In the genomic region with DNA sequence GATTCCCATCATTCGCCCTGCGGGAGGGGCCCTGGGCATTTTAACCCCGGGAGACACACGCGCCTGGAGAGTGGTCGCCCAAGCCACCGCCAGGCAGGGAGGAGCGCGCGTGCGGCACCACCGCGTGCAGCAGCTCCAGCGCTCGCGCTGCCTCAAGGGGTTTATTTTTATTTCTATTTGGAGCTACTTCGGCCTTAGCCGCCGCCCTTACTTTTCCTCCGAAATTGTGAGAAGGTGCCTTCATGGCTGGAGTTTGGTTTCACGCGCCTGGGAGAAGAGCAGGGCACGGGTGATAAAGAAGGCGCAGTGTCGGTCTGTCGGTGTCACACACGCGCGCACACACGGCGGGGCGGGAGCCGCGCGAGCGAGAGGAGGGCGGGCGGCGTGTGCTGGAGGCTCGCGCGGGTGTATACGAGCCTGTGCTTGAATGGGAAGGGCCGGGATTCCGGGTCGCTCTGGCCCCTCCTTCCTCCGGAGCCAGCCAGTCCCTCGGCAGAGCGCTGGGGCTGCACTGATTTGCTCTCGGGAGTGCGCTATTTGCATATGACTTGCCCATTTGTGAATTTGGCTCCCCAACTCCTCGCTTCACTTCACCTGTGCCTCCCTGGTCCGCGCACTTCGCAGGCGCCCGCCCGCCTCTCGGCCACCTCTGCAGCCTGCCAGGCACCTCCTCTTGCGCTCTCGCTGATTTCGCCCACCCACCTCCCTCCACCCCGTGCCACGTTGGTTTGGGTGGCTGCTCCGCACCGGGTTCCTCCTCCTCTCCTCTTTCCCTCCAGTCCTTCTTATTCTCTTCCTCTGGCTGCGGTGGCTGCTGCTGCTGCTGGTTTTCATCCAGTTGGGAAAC, we compare ENCODE assay signal across 8 cellular contexts.
A peak's percentile ranks its signal among the peaks of the same experiment; 100 is the strongest.
DNase-seq lines count a peak whose midpoint lies in the region; ATAC-seq and TF ChIP-seq lines count a peak whose summit lies in the region.

No MANE protein-coding gene starts in this region.

- no peaks in the 10 kb centered on the region for H3K9me3 Mint-ChIP-seq in activated CD8-positive, alpha-beta T cell treated with anti-CD3 and anti-CD28 coated beads for 36 hours
- H3K9me3 Mint-ChIP-seq in glutamatergic neuron (ENCODE audit: unreplicated experiment) = peaks cover 4% of the 10 kb centered on the region

- CTCF ChIA-PET in activated CD8-positive, alpha-beta T cell treated with anti-CD3 and anti-CD28 coated beads for 36 hours (lab: Charles Lee) = no interaction called here

- peak overlapping the region; percentile 10 for H3K4me3 ChIP-seq in GM08714 (ENCODE audit: low read length)

- peaks cover 38% of the 10 kb centered on the region for H3K27me3 Mint-ChIP-seq in activated CD8-positive, alpha-beta T cell treated with anti-CD3 and anti-CD28 coated beads for 36 hours
- peaks cover 22% of the 10 kb centered on the region for H3K27me3 Mint-ChIP-seq in glutamatergic neuron (ENCODE audit: unreplicated experiment)

- no peak for TF ChIP-seq CTCF in activated CD8-positive, alpha-beta T cell treated with anti-CD3 and anti-CD28 coated beads for 36 hours (IDR thresholded peaks at IDR 0.05)
- TF ChIP-seq CTCF in glutamatergic neuron (IDR thresholded peaks at IDR 0.05; ENCODE audit: partially characterized antibody, unreplicated experiment) = no peak

- H3K27ac Mint-ChIP-seq in activated CD8-positive, alpha-beta T cell treated with anti-CD3 and anti-CD28 coated beads for 36 hours = no peak overlapping the region
- no peak overlapping the region for H3K27ac Mint-ChIP-seq in glutamatergic neuron (ENCODE audit: unreplicated experiment)

- H3K36me3 Mint-ChIP-seq in activated CD8-positive, alpha-beta T cell treated with anti-CD3 and anti-CD28 coated beads for 36 hours (ENCODE audit: low read depth) = no peaks in the 10 kb centered on the region
- peaks cover 4% of the 10 kb centered on the region for H3K36me3 Mint-ChIP-seq in glutamatergic neuron (ENCODE audit: unreplicated experiment)

- intact Hi-C loops in activated CD8-positive, alpha-beta T cell treated with anti-CD3 and anti-CD28 coated beads for 36 hours (cut with micrococcal nuclease) = no loop called here

- peak; percentile 39 for ATAC-seq in activated CD8-positive, alpha-beta T cell treated with anti-CD3 and anti-CD28 coated beads for 36 hours
- ATAC-seq in GM19023 (IDR thresholded peaks at IDR 0.05; ENCODE audit: unreplicated experiment) = no peak

- H3K4me1 Mint-ChIP-seq in activated CD8-positive, alpha-beta T cell treated with anti-CD3 and anti-CD28 coated beads for 36 hours (ENCODE audit: low read depth) = no peaks in the 10 kb centered on the region
- H3K4me1 Mint-ChIP-seq in glutamatergic neuron (ENCODE audit: low read depth, unreplicated experiment) = peaks cover 5% of the 10 kb centered on the region

- DNase-seq in NCI-H1105 (lab: John Stamatoyannopoulos, UW) = peak; percentile 95
- DNase-seq in activated CD8-positive, alpha-beta T cell treated with anti-CD3 and anti-CD28 coated beads for 36 hours = peak; percentile 6
- DNase-seq in glutamatergic neuron = peak; percentile 86
- peak in 49 of 56 donors; percentile 4 to 86 (median 57) for DNase-seq in nucleus accumbens (lab: John Stamatoyannopoulos, UW)
- no peak for DNase-seq in OCI-M2 (lab: John Stamatoyannopoulos, UW; ENCODE audit: unreplicated experiment)
- DNase-seq in SKM-1 treated with dmso at 0.1 percent for 144 hours (lab: John Stamatoyannopoulos, UW; ENCODE audit: unreplicated experiment) = no peak

- POLR2A ChIA-PET in activated CD8-positive, alpha-beta T cell treated with anti-CD3 and anti-CD28 coated beads for 36 hours (lab: Charles Lee) = no interaction called here

- no peak overlapping the region for H3K4me3 Mint-ChIP-seq in activated CD8-positive, alpha-beta T cell treated with anti-CD3 and anti-CD28 coated beads for 36 hours
- H3K4me3 Mint-ChIP-seq in glutamatergic neuron (ENCODE audit: unreplicated experiment) = peak overlapping the region; percentile 97

Comparison
In these comparisons a context has a peak if more than half of its experiments do, and no peak if none do; other contexts are left out.
1. DNase-seq: peak in NCI-H1105 (single experiment), activated CD8-positive, alpha-beta T cell treated with anti-CD3 and anti-CD28 coated beads for 36 hours (single experiment), glutamatergic neuron (single experiment) and nucleus accumbens (49 of 56); none in OCI-M2 (single experiment) and SKM-1 treated with dmso at 0.1 percent for 144 hours (single experiment).